Comparison of ENCODE assay signal across 33 cellular contexts in the genomic region with DNA sequence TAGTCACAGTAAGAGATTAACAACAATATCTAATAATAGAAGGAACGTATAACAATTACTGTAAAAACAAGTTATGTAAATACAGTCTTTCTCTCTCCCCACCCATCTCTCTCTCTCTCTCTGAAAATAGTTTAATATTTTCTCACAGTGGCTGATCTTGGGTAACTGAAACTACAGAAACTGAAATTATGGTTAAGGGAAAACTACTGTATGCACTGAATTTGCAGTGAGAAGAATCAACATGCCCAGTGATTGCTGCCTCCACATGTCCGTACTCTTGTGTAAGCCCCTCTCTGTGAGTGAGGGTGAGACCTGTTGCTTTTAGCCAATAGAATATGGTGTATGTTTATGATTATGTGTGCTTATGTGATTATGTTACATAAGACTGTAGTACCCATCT. TPM values are rescaled to one million over a fixed set of nuclear protein-coding genes. Genes with fewer than 3 reads are reported as not detected.
"Had no signal": no experiment of that assay in that cellular context is flagged by ENCODE, and none has a peak within 500 bp of the region (broad histone marks: within the 10 kb centered on the region; RNA-seq: fewer than 3 reads in every experiment).

No MANE protein-coding gene starts in this region.

- H3K27ac ChIP-seq: ascending aorta, cardiac muscle cell, WERI-Rb-1 had no signal

- H3K27me3 ChIP-seq: ascending aorta, cardiac muscle cell had no signal

- H3K36me3 ChIP-seq: ascending aorta, cardiac muscle cell, WERI-Rb-1 had no signal

- ATAC-seq: activated CD4-positive, CD25-positive, alpha-beta regulatory T cell treated with anti-CD3 and anti-CD28 coated beads, Interleukin-2, amount 50 U/mL, for 24 hours; activated CD8-positive, alpha-beta T cell treated with anti-CD3 and anti-CD28 coated beads for 36 hours; activated naive CD8-positive, alpha-beta T cell treated with anti-CD3 and anti-CD28 coated beads, Interleukin-2, amount 50 U/mL, for 24 hours; WTC11 had no signal

- H3K4me3 ChIP-seq: ascending aorta, cardiac muscle cell had no signal

- H3K4me1 ChIP-seq: ascending aorta had no signal

- DNase-seq: activated CD4-positive, alpha-beta memory T cell treated with anti-CD3 and anti-CD28 coated beads for 36 hours; activated CD4-positive, alpha-beta T cell treated with anti-CD3 and anti-CD28 coated beads for 4 hours; activated CD4-positive, alpha-beta T cell treated with anti-CD3 and anti-CD28 coated beads, Interleukin-2, amount 10 ng/mL, durations not matched to agents 24 days and 14 days; activated CD4-positive, alpha-beta T cell treated with anti-CD3 and anti-CD28 coated beads, Interleukin-2, amount 50 U/mL, for 1 hour; activated CD4-positive, alpha-beta T cell treated with anti-CD3 and anti-CD28 coated beads, Interleukin-2, amount 50 U/mL, for 4 hours; activated CD4-positive, CD25-positive, alpha-beta regulatory T cell; activated CD8-positive, alpha-beta memory T cell treated with anti-CD3 and anti-CD28 coated beads, Interleukin-2, amount 50 U/mL, for 4 hours; activated CD8-positive, alpha-beta T cell treated with anti-CD3 and anti-CD28 coated beads for 36 hours; activated effector memory CD4-positive, alpha-beta T cell treated with Interleukin-2 at 50 U/mL for 16 hours; activated gamma-delta T cell; activated naive CD4-positive, alpha-beta T cell treated with anti-CD3 and anti-CD28 coated beads, Interleukin-2, amount 10 ng/mL, durations not matched to agents 7 days and 5 days; activated naive CD4-positive, alpha-beta T cell treated with Interleukin-2 at 50 U/mL for 16 hours; activated naive CD8-positive, alpha-beta T cell treated with anti-CD3 and anti-CD28 coated beads, Interleukin-2, amount 10 ng/mL, durations not matched to agents 7 days and 5 days; activated naive CD8-positive, alpha-beta T cell treated with anti-CD3 and anti-CD28 coated beads, Interleukin-2, amount 50 U/mL, for 24 hours; activated T-cell treated with anti-CD3 and anti-CD28 coated beads for 4 hours; activated T-cell treated with anti-CD3 and anti-CD28 coated beads, Interleukin-2, amount 50 U/mL, for 1 hour; activated T-cell treated with anti-CD3 and anti-CD28 coated beads, Interleukin-2, amount 50 U/mL, for 48 hours; amygdala; anterior cingulate cortex; caudate nucleus; cerebellar nuclear complex; T-helper 1 cell; T-helper 2 cell; T-helper 9 cell; WERI-Rb-1 had no signal

- H3K9me3 ChIP-seq: ascending aorta had no signal

RNA-seq across cellular contexts. Expression of a gene that starts 1.6 kb away (rescaled TPM):
- total RNA-seq: activated CD4-positive, alpha-beta memory T cell treated with anti-CD3 and anti-CD28 coated beads for 36 hours; activated CD4-positive, alpha-beta T cell treated with anti-CD3 and anti-CD28 coated beads, Interleukin-2, amount 10 ng/mL, durations not matched to agents 24 days and 14 days; activated CD8-positive, alpha-beta memory T cell treated with anti-CD3 and anti-CD28 coated beads for 36 hours; activated CD8-positive, alpha-beta T cell treated with anti-CD3 and anti-CD28 coated beads for 36 hours; activated naive CD8-positive, alpha-beta T cell treated with anti-CD3 and anti-CD28 coated beads, Interleukin-2, amount 10 ng/mL, durations not matched to agents 7 days and 5 days; activated T-helper 2 cell treated with anti-CD3 and anti-CD28 coated beads, Interferon-gamma antibody, Interleukin-2, Interleukin-4, amounts not matched to agents 10 μg/mL and 5 μg/mL and 100 μg/mL, durations not matched to agents 14 hours and 24 hours and 36 hours; ascending aorta; bronchial epithelial cell; cardiac muscle cell; chondrocyte; WTC11 had no signal

RNA-seq across cellular contexts. Expression of a gene that starts 4.1 kb away (rescaled TPM):
- total RNA-seq: activated CD4-positive, alpha-beta memory T cell treated with anti-CD3 and anti-CD28 coated beads for 36 hours; activated CD4-positive, alpha-beta T cell treated with anti-CD3 and anti-CD28 coated beads, Interleukin-2, amount 10 ng/mL, durations not matched to agents 24 days and 14 days; activated CD8-positive, alpha-beta memory T cell treated with anti-CD3 and anti-CD28 coated beads for 36 hours; activated CD8-positive, alpha-beta T cell treated with anti-CD3 and anti-CD28 coated beads for 36 hours; activated naive CD8-positive, alpha-beta T cell treated with anti-CD3 and anti-CD28 coated beads, Interleukin-2, amount 10 ng/mL, durations not matched to agents 7 days and 5 days; activated T-helper 2 cell treated with anti-CD3 and anti-CD28 coated beads, Interferon-gamma antibody, Interleukin-2, Interleukin-4, amounts not matched to agents 10 μg/mL and 5 μg/mL and 100 μg/mL, durations not matched to agents 14 hours and 24 hours and 36 hours; ascending aorta; bronchial epithelial cell; cardiac muscle cell; chondrocyte; WTC11 had no signal

RNA-seq across cellular contexts. Expression of a gene that starts 8.3 kb away (rescaled TPM):
- total RNA-seq: activated CD4-positive, alpha-beta memory T cell treated with anti-CD3 and anti-CD28 coated beads for 36 hours; activated CD4-positive, alpha-beta T cell treated with anti-CD3 and anti-CD28 coated beads, Interleukin-2, amount 10 ng/mL, durations not matched to agents 24 days and 14 days; activated CD8-positive, alpha-beta memory T cell treated with anti-CD3 and anti-CD28 coated beads for 36 hours; activated CD8-positive, alpha-beta T cell treated with anti-CD3 and anti-CD28 coated beads for 36 hours; activated naive CD8-positive, alpha-beta T cell treated with anti-CD3 and anti-CD28 coated beads, Interleukin-2, amount 10 ng/mL, durations not matched to agents 7 days and 5 days; activated T-helper 2 cell treated with anti-CD3 and anti-CD28 coated beads, Interferon-gamma antibody, Interleukin-2, Interleukin-4, amounts not matched to agents 10 μg/mL and 5 μg/mL and 100 μg/mL, durations not matched to agents 14 hours and 24 hours and 36 hours; ascending aorta; bronchial epithelial cell; cardiac muscle cell; chondrocyte; WTC11 had no signal

RNA-seq across cellular contexts. Expression of a gene that starts 11.2 kb away (rescaled TPM):
- total RNA-seq: activated CD4-positive, alpha-beta memory T cell treated with anti-CD3 and anti-CD28 coated beads for 36 hours; activated CD4-positive, alpha-beta T cell treated with anti-CD3 and anti-CD28 coated beads, Interleukin-2, amount 10 ng/mL, durations not matched to agents 24 days and 14 days; activated CD8-positive, alpha-beta memory T cell treated with anti-CD3 and anti-CD28 coated beads for 36 hours; activated CD8-positive, alpha-beta T cell treated with anti-CD3 and anti-CD28 coated beads for 36 hours; activated naive CD8-positive, alpha-beta T cell treated with anti-CD3 and anti-CD28 coated beads, Interleukin-2, amount 10 ng/mL, durations not matched to agents 7 days and 5 days; activated T-helper 2 cell treated with anti-CD3 and anti-CD28 coated beads, Interferon-gamma antibody, Interleukin-2, Interleukin-4, amounts not matched to agents 10 μg/mL and 5 μg/mL and 100 μg/mL, durations not matched to agents 14 hours and 24 hours and 36 hours; ascending aorta; bronchial epithelial cell; cardiac muscle cell; chondrocyte; WTC11 had no signal

RNA-seq across cellular contexts. Expression of a gene that starts 13.4 kb away (rescaled TPM):
- total RNA-seq: activated CD4-positive, alpha-beta memory T cell treated with anti-CD3 and anti-CD28 coated beads for 36 hours; activated CD4-positive, alpha-beta T cell treated with anti-CD3 and anti-CD28 coated beads, Interleukin-2, amount 10 ng/mL, durations not matched to agents 24 days and 14 days; activated CD8-positive, alpha-beta memory T cell treated with anti-CD3 and anti-CD28 coated beads for 36 hours; activated CD8-positive, alpha-beta T cell treated with anti-CD3 and anti-CD28 coated beads for 36 hours; activated naive CD8-positive, alpha-beta T cell treated with anti-CD3 and anti-CD28 coated beads, Interleukin-2, amount 10 ng/mL, durations not matched to agents 7 days and 5 days; activated T-helper 2 cell treated with anti-CD3 and anti-CD28 coated beads, Interferon-gamma antibody, Interleukin-2, Interleukin-4, amounts not matched to agents 10 μg/mL and 5 μg/mL and 100 μg/mL, durations not matched to agents 14 hours and 24 hours and 36 hours; ascending aorta; bronchial epithelial cell; cardiac muscle cell; chondrocyte; WTC11 had no signal
